9 cellular contexts compared by ENCODE assay signal in genomic region chr11:850777-851762, GRCh38. TPM values are rescaled to one million over a fixed set of nuclear protein-coding genes. Genes with fewer than 3 reads are reported as not detected.
DNase-seq lines count a peak whose midpoint lies in the region; TF ChIP-seq lines count a peak whose summit lies in the region.
"Had no signal": no experiment of that assay in that cellular context is flagged by ENCODE, and none has a peak within 500 bp of the region (broad histone marks: within the 10 kb centered on the region; RNA-seq: fewer than 3 reads in every experiment).

No MANE protein-coding gene starts in this region.

- no peaks in the 10 kb centered on the region for H3K9me3 Mint-ChIP-seq in activated naive CD4-positive, alpha-beta T cell treated with anti-CD3 and anti-CD28 coated beads, Interleukin-2, amount 50 U/mL, for 24 hours

- no peak for TF ChIP-seq CTCF in fibroblast of lung (conservative IDR thresholded peaks at IDR 0.05 in 1 of 2, IDR thresholded peaks at IDR 0.05 in 1 of 2; ENCODE audit: low read depth in 1 of 2, low read length in 2 of 2)
- TF ChIP-seq CTCF in spleen (IDR thresholded peaks at IDR 0.05 in 8 of 11, conservative IDR thresholded peaks at IDR 0.05 in 3 of 11): no peak

- H3K27me3 ChIP-seq in fibroblast of lung (ENCODE audit: control insufficient read depth, insufficient read depth, low read length) (no peaks in the 10 kb centered on the region), spleen (replicated peaks in 1 of 7) (peaks cover 0 to 40% (median 4%) of the 10 kb centered on the region in 7 donors)

- intact Hi-C loops in spleen (cut with DNase I; ENCODE audit: low total_unique reads): no loop called here

- no peak overlapping the region for H2AFZ ChIP-seq in fibroblast of lung (ENCODE audit: low read length)

- H3K27ac ChIP-seq in fibroblast of lung (ENCODE audit: insufficient read depth, low read length): no peak overlapping the region
- H3K27ac ChIP-seq in spleen: no peak overlapping the region

- H3K9ac ChIP-seq in fibroblast of lung (ENCODE audit: insufficient read depth, low read length): no peak overlapping the region

- H3K27me3 Mint-ChIP-seq in activated naive CD4-positive, alpha-beta T cell treated with anti-CD3 and anti-CD28 coated beads, Interleukin-2, amount 50 U/mL, for 24 hours: no peaks in the 10 kb centered on the region

- no peaks in the 10 kb centered on the region for H3K36me3 Mint-ChIP-seq in activated naive CD4-positive, alpha-beta T cell treated with anti-CD3 and anti-CD28 coated beads, Interleukin-2, amount 50 U/mL, for 24 hours

- no peak for DNase-seq in activated naive CD4-positive, alpha-beta T cell treated with anti-CD3 and anti-CD28 coated beads, Interleukin-2, amount 50 U/mL, for 16 hours
- DNase-seq in NCI-H526 treated with DMSO at 0.1 percent for 48 hours (lab: John Stamatoyannopoulos, UW): peak; percentile 25
- DNase-seq in fibroblast of lung (ENCODE audit: low read depth in 2 of 2): no peak
- no peak for DNase-seq in spleen
- no peak for DNase-seq in cerebellar cortex (ENCODE audit: low spot score)
- DNase-seq in stimulated activated CD8-positive, alpha-beta memory T cell treated with anti-CD3 and anti-CD28 coated beads, Interleukin-4, amount 100 ng/mL, for 48 hours: no peak
- DNase-seq in GOT3 (lab: John Stamatoyannopoulos, UW): no peak
- DNase-seq: activated CD8-positive, alpha-beta memory T cell treated with anti-CD3 and anti-CD28 coated beads, Interleukin-2, amount 50 U/mL, for 48 hours had no signal

- H3K4me3 ChIP-seq in fibroblast of lung (replicated peaks in 1 of 4; ENCODE audit: control extremely low read depth in 1 of 4, insufficient read depth in 1 of 4, low read depth in 3 of 4, low read length in 4 of 4): peak overlapping the region in 2 of 4 experiments; percentile 33 to 57
- peak overlapping the region in 5 of 8 donors; percentile 29 to 77 (median 59) for H3K4me3 ChIP-seq in spleen

- H3K36me3 ChIP-seq in fibroblast of lung (ENCODE audit: control insufficient read depth, insufficient read depth, low read length) (peaks cover 6% of the 10 kb centered on the region), spleen (peaks cover 0 to 25% (median 0%) of the 10 kb centered on the region in 6 donors)

- peak overlapping the region; percentile 51 for H3K4me2 ChIP-seq in fibroblast of lung (ENCODE audit: extremely low read depth, insufficient read depth, low read length)

- H3K27ac Mint-ChIP-seq in activated naive CD4-positive, alpha-beta T cell treated with anti-CD3 and anti-CD28 coated beads, Interleukin-2, amount 50 U/mL, for 24 hours: no peak overlapping the region

- 71 to 86% (median 81%) methylated on average over 20 to 28 of the region's 28 CpGs for WGBS in spleen, 5 donors

- H4K20me1 ChIP-seq in fibroblast of lung (ENCODE audit: control insufficient read depth, extremely low read depth, insufficient read depth, low read length): no peaks in the 10 kb centered on the region

- peaks cover 39% of the 10 kb centered on the region for H3K79me2 ChIP-seq in fibroblast of lung (ENCODE audit: control insufficient read depth, insufficient read depth, low read length)

- no peak for TF ChIP-seq POLR2A in spleen (IDR thresholded peaks at IDR 0.05)

- peaks cover 4% of the 10 kb centered on the region for H3K4me1 Mint-ChIP-seq in activated naive CD4-positive, alpha-beta T cell treated with anti-CD3 and anti-CD28 coated beads, Interleukin-2, amount 50 U/mL, for 24 hours

- H3K4me3 Mint-ChIP-seq in activated naive CD4-positive, alpha-beta T cell treated with anti-CD3 and anti-CD28 coated beads, Interleukin-2, amount 50 U/mL, for 24 hours: peak overlapping the region; percentile 39

- peaks cover 25% of the 10 kb centered on the region for H3K4me1 ChIP-seq in fibroblast of lung (ENCODE audit: control insufficient read depth, extremely low read depth, insufficient read depth, low read length)
- peaks cover 16 to 71% (median 41%) of the 10 kb centered on the region in 6 donors for H3K4me1 ChIP-seq in spleen

- H3K9me3 ChIP-seq in fibroblast of lung (ENCODE audit: control insufficient read depth, insufficient read depth, low read depth, low read length) (no peaks in the 10 kb centered on the region), spleen (no peaks in the 10 kb centered on the region)

RNA-seq across cellular contexts. Expression of gene TSPAN4, which starts 8.4 kb away (rescaled TPM):
- total RNA-seq in fibroblast of lung (133 and 191 TPM in 2 replicates), spleen (100 to 1,000 TPM in 5 of 7 donors, 10 to 100 TPM in 2; 91.3 to 140 (median 122) TPM)
- polyA plus RNA-seq in fibroblast of lung (102 and 133 TPM in 2 replicates), spleen (10 to 100 TPM; 32.1 to 67.4 (median 52.1) TPM)
- polyA plus RNA-seq in fibroblast of lung (2012): 163 and 243 TPM in 2 replicates
- 92.1 and 173 TPM in 2 replicates for polyA minus RNA-seq in fibroblast of lung (ENCODE audit: low replicate concordance)

RNA-seq across cellular contexts. Expression of gene POLR2L, which starts 8.7 kb away (rescaled TPM):
- total RNA-seq in fibroblast of lung (106 and 196 TPM in 2 replicates), spleen (10 to 100 TPM; 24.6 to 95.3 (median 62.5) TPM)
- polyA plus RNA-seq in fibroblast of lung (181 and 317 TPM in 2 replicates), spleen (100 to 1,000 TPM in 1 of 3 donors, 10 to 100 TPM in 2; 55.2 to 131 (median 94.0) TPM)
- 609 and 1,027 TPM in 2 replicates for polyA plus RNA-seq in fibroblast of lung (2012)
- 267 and 318 TPM in 2 replicates for polyA minus RNA-seq in fibroblast of lung (ENCODE audit: low replicate concordance)

RNA-seq across cellular contexts. Expression of gene CD151, which starts 18.3 kb away (rescaled TPM):
- total RNA-seq in fibroblast of lung: 408 and 547 TPM in 2 replicates
- 711 and 748 TPM in 2 replicates for polyA plus RNA-seq in fibroblast of lung
- polyA plus RNA-seq in fibroblast of lung (2012): 822 and 945 TPM in 2 replicates
- polyA minus RNA-seq in fibroblast of lung (ENCODE audit: low replicate concordance): 953 and 983 TPM in 2 replicates
- 100 to 1,000 TPM in 3 of 7 donors, 10 to 100 TPM in 4; 69.7 to 142 (median 80.1) TPM for total RNA-seq in spleen
- polyA plus RNA-seq in spleen: 100 to 1,000 TPM in 1 of 3 donors, 10 to 100 TPM in 2; 38.0 to 111 (median 82.8) TPM

RNA-seq across cellular contexts. Expression of gene CRACR2B, which starts 23.4 kb away (rescaled TPM):
- 0.66 and 1.0 TPM in 2 replicates for total RNA-seq in fibroblast of lung
- 0.11 and 0.82 TPM in 2 replicates for polyA plus RNA-seq in fibroblast of lung
- 0.98 and 2.6 TPM in 2 replicates for polyA plus RNA-seq in fibroblast of lung (2012)
- 2.1 TPM in 1 of 2 replicates, not detected in the other for polyA minus RNA-seq in fibroblast of lung (ENCODE audit: low replicate concordance)
- total RNA-seq in spleen: 10 to 100 TPM; 10.2 to 28.0 (median 15.3) TPM
- polyA plus RNA-seq in spleen: 10 to 100 TPM in 2 of 3 donors, 1 to 10 TPM in 1; 6.1 to 34.1 (median 12.6) TPM

RNA-seq across cellular contexts. Expression of gene PNPLA2, which starts 32.4 kb away (rescaled TPM):
- total RNA-seq in fibroblast of lung (16.2 and 33.9 TPM in 2 replicates), spleen (100 to 1,000 TPM in 5 of 7 donors, 10 to 100 TPM in 2; 65.8 to 131 (median 113) TPM)
- polyA plus RNA-seq in fibroblast of lung (16.2 and 17.0 TPM in 2 replicates), spleen (100 to 1,000 TPM in 1 of 3 donors, 10 to 100 TPM in 2; 46.3 to 103 (median 75.0) TPM)
- polyA plus RNA-seq in fibroblast of lung (2012): 65.5 and 80.5 TPM in 2 replicates
- polyA minus RNA-seq in fibroblast of lung (ENCODE audit: low replicate concordance): 108 and 136 TPM in 2 replicates
